Comparison of ENCODE assay signal across 8 cellular contexts in the genomic region with DNA sequence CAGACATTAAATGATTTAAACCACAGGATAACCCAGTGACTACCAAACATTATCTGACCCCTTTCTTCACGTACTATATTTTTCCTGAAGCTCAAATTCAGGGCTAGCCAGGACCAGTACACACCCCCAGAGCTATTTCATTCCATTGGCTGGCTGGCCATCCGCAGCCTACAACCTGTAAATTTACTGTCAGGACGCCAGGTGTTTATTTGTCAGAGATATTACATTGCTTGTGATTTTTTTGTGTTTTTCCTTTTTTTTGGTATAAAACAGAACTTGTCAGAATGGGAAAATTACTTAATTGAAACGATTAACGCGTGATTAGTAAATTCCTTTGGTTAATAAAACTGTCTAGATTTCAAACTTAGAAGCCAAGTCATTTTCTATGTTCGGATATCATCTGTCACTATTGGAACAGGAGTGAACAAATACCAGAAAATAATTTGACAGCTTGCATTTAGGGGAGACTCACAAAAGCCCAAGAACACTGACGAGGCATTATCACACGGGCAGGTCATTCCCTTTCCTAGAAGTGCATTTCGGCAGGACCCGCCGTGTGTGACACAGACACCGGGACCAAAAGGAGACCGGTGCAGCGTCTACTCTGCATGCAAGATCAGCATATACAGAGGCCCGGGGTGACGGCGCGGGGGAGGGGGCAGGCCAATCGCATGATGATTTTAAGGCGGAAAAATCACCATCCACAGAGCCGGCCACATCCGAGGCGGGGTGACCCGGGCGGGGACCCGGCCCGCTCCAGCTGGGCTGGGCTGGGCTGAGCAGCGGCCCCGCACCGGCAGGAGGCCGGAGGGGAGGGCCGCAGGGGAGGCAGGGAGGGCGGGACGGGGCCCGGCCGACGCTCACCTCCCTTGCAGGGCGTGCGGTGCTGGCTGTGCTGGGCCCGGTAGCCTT. TPM values are rescaled to one million over a fixed set of nuclear protein-coding genes. Genes with fewer than 3 reads are reported as not detected.
DNase-seq lines count a peak whose midpoint lies in the region; ATAC-seq and TF ChIP-seq lines count a peak whose summit lies in the region.

No MANE protein-coding gene starts in this region.

- H4K20me1 ChIP-seq in KMS-11 (ENCODE audit: insufficient read depth): 0 out of 2 replicates have a peak, but pooled peaks cover 7% of the 10 kb centered on the region

- peak; percentile 30 for ATAC-seq in GM21723 (IDR thresholded peaks at IDR 0.05; ENCODE audit: unreplicated experiment)
- peak; percentile 24 to 26 for ATAC-seq in activated CD4-positive, CD25-positive, alpha-beta regulatory T cell treated with anti-CD3 and anti-CD28 coated beads, Interleukin-2, amount 50 U/mL, for 24 hours

- peak; percentile 12 for DNase-seq in GDM1 (lab: John Stamatoyannopoulos, UW)
- DNase-seq in central memory CD4-positive, alpha-beta T cell: peak; percentile 55
- DNase-seq in kidney epithelial cell (ENCODE audit: low read depth): no peak
- peak; percentile 86 for DNase-seq in stimulated activated CD4-positive, alpha-beta T cell treated with anti-CD3 and anti-CD28 coated beads, Interleukin-15, amount 100 ng/mL, for 24 hours
- DNase-seq in KG1 (lab: John Stamatoyannopoulos, UW): no peak

- no peak overlapping the region for H3K4me3 ChIP-seq in KMS-11 (IDR thresholded peaks at IDR 0.05; ENCODE audit: insufficient read depth, low read depth, low read length)
- H3K4me3 ChIP-seq in kidney epithelial cell (ENCODE audit: low read depth, low read length): peak overlapping the region; percentile 90

- H3K9ac ChIP-seq in KMS-11: peak overlapping the region; percentile 94

- H2AFZ ChIP-seq in KMS-11 (ENCODE audit: low read depth): 0 out of 2 replicates have a peak overlapping the region, but pooled peaks have one; percentile 48

- H3K79me2 ChIP-seq in KMS-11 (ENCODE audit: insufficient read depth, low read depth): peaks cover 71% of the 10 kb centered on the region

- H3K4me2 ChIP-seq in KMS-11: peak overlapping the region; percentile 92

- peaks cover 45% of the 10 kb centered on the region for H3K4me1 ChIP-seq in KMS-11 (ENCODE audit: low read depth, poor library complexity, severe bottlenecking)

- H3K27ac ChIP-seq in KMS-11: peak overlapping the region; percentile 95

- H3K36me3 ChIP-seq in KMS-11 (ENCODE audit: insufficient read depth) (no peaks in the 10 kb centered on the region), kidney epithelial cell (ENCODE audit: control insufficient read depth, insufficient read depth, low read length) (no peaks in the 10 kb centered on the region)

- TF ChIP-seq CTCF in KMS-11 (conservative IDR thresholded peaks at IDR 0.05; ENCODE audit: low read depth, low read length) (no peak), kidney epithelial cell (IDR thresholded peaks at IDR 0.05; ENCODE audit: insufficient read depth, low read length, poor library complexity, severe bottlenecking) (no peak)

- H3K27me3 ChIP-seq in KMS-11 (ENCODE audit: insufficient read depth, low read depth) (no peaks in the 10 kb centered on the region), kidney epithelial cell (ENCODE audit: control insufficient read depth, insufficient read depth, low read length) (no peaks in the 10 kb centered on the region)

RNA-seq across cellular contexts. Expression of a gene that starts 0.9 kb away (rescaled TPM):
- 91.9 and 94.5 TPM in 2 replicates for total RNA-seq in kidney epithelial cell

RNA-seq across cellular contexts. Expression of a gene that starts 1.3 kb away (rescaled TPM):
- total RNA-seq in kidney epithelial cell: 17.9 and 26.4 TPM in 2 replicates

Comparison
In these comparisons a context has a peak if more than half of its experiments do, and no peak if none do; other contexts are left out.
1. DNase-seq: peak in GDM1 (single experiment), central memory CD4-positive, alpha-beta T cell (single experiment) and stimulated activated CD4-positive, alpha-beta T cell treated with anti-CD3 and anti-CD28 coated beads, Interleukin-15, amount 100 ng/mL, for 24 hours (single experiment); none in kidney epithelial cell (single experiment) and KG1 (single experiment).